ENCODE assay signal across 8 cellular contexts in the genomic region with DNA sequence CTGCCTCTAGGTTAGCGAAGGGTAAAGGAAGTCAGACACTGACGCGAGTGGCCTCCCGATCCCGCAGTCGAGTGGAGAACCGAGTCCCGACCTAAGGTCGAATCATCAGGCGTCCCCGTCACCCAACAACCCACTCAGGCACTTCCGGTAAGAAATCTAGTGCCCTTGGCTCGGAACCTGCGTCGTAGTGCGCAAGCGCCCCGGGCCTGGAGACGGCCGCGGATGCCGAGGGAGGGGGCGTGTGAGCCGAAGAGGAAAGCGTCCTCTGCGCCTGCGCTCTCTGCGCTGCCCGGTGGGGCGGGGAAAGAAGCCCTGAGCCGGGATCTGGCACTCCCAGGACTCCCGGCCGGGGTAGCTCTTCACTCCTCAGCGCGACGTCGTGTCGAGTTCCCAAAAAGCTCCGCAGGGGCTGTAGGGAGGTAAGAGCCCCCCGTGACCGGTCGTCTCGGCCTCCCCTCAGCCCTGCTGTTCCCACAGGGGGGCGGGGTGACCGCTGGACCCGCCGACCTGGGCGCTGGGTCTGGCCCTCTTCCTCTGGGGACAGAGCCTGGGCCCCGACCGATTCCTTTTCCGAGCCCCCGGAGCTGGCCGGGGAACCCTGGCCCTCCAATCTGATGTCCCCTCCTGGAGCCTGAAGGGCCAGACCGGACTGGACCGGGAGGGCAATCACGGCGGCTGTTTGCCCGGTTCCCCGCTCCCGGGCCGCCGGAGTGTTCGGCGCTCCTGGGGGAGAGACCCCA. TPM values are rescaled to one million over a fixed set of nuclear protein-coding genes. Genes with fewer than 3 reads are reported as not detected.
DNase-seq lines count a peak whose midpoint lies in the region; ATAC-seq, FAIRE-seq and TF ChIP-seq lines count a peak whose summit lies in the region.

Gene ZFYVE16, plus strand, starts transcription at position 330 of the 740 bp plus-strand sequence. CDS start 26,084 bp downstream, outside the sequence.

- TF ChIP-seq CTCF in heart right ventricle (IDR thresholded peaks at IDR 0.05) (peak in 5 of 9 donors; percentile 13 to 58 (median 51)), upper lobe of left lung (IDR thresholded peaks at IDR 0.05) (peak in 4 of 6 experiments; percentile 65 to 78 (median 73))

- H3K4me3 ChIP-seq in heart right ventricle (peak within 1 kb of the TSS; percentile 44 to 97 (median 88)), upper lobe of left lung (peak within 1 kb of the TSS; percentile 67 to 92 (median 82))

- peak; percentile 98 for FAIRE-seq in GM12892 (lab: Jason Lieb, UNC)

- POLR2A ChIA-PET in T-cell (lab: Charles Lee) = no interaction called here

- H3K4me3 Mint-ChIP-seq in T-cell = peak within 1 kb of the TSS; percentile 90 to 97 (median 94)

- H3K4me1 Mint-ChIP-seq in T-cell = peaks cover 21 to 31% (median 28%) of the 10 kb centered on the region in 3 donors

- no peaks in the 10 kb centered on the region for H3K27me3 Mint-ChIP-seq in T-cell

- DNase-seq in GM12892 (ENCODE audit: insufficient read length) = peak; percentile 77
- peak; percentile 84 for DNase-seq in NCI-H1436 treated with DMSO at 0.1 percent for 48 hours (lab: John Stamatoyannopoulos, UW)
- DNase-seq in T-cell = peak; percentile 92 to 98 (median 95)
- peak; percentile 95 for DNase-seq in amniotic epithelial cell (ENCODE audit: low read depth)
- peak; percentile 98 to 99 for DNase-seq in heart right ventricle
- DNase-seq in posterior cingulate gyrus = peak; percentile 95 to 100 (median 98)
- DNase-seq in upper lobe of left lung = peak; percentile 98 to 99

- H3K36me3 Mint-ChIP-seq in T-cell = peaks cover 6% of the 10 kb centered on the region

- H3K9me3 Mint-ChIP-seq in T-cell = no peaks in the 10 kb centered on the region

- H3K36me3 ChIP-seq in heart right ventricle = peaks cover 0 to 13% (median 0%) of the 10 kb centered on the region in 9 donors
- H3K36me3 ChIP-seq in upper lobe of left lung = no peaks in the 10 kb centered on the region

- CTCF ChIA-PET in T-cell (lab: Charles Lee) = interaction anchor here in 1 of 2 donors (0.6 to 1.5 kb wide), 2 partner anchors 36 to 62 kb away, joined by 3 read pairs; no protein-coding TSS in a partner anchor

- peak; percentile 89 for TF ChIP-seq POLR2A in GM12892 (IDR thresholded peaks at IDR 0.05; ENCODE audit: low read depth, low read length)
- TF ChIP-seq POLR2A in upper lobe of left lung (IDR thresholded peaks at IDR 0.05) = peak; percentile 9 to 95 (median 86)

- WGBS in heart right ventricle, 2 donors = 0% methylated on average over 62 to 64 of the region's 64 CpGs
- 0% methylated on average over 11 to 37 of the region's 64 CpGs for WGBS in upper lobe of left lung, 2 donors

- H3K27me3 ChIP-seq in heart right ventricle = no peaks in the 10 kb centered on the region
- no peaks in the 10 kb centered on the region for H3K27me3 ChIP-seq in upper lobe of left lung

- ATAC-seq in HG02852 (IDR thresholded peaks at IDR 0.05; ENCODE audit: unreplicated experiment) (peak; percentile 88), T-cell (replicated peaks in 1 of 4) (peak; percentile 90 to 93 (median 92)), heart right ventricle (peak; percentile 96 to 98 (median 98)), upper lobe of left lung (ENCODE audit: low FRiP score in 2 of 2) (peak; percentile 98 to 99)

- intact Hi-C loops in heart right ventricle (cut with DNase I) (loop anchor here in 2 of 10 donors (5.0 to 10.0 kb wide), 2 partner anchors 151 to 153 kb away; partner anchors contain the start of gene SERINC5 (in 2 of the 2)), posterior cingulate gyrus (cut with DNase I) (loop anchor here (5.0 to 10.0 kb wide), 5 partner anchors 36 to 897 kb away; partner anchors contain the start of genes FAM151B, SERINC5 and ZCCHC9)

- peak within 1 kb of the TSS; percentile 83 to 99 (median 98) for H3K27ac ChIP-seq in heart right ventricle
- H3K27ac ChIP-seq in upper lobe of left lung = peak within 1 kb of the TSS; percentile 97 to 99 (median 98)

- no peaks in the 10 kb centered on the region for H3K9me3 ChIP-seq in heart right ventricle
- peaks cover 0 to 3% (median 0%) of the 10 kb centered on the region in 4 donors for H3K9me3 ChIP-seq in upper lobe of left lung

- peak within 1 kb of the TSS; percentile 98 to 99 for H3K27ac Mint-ChIP-seq in T-cell

- peak in 1 of 4 donors; percentile 28 for TF ChIP-seq EP300 in upper lobe of left lung (IDR thresholded peaks at IDR 0.05)

- H3K4me1 ChIP-seq in heart right ventricle (peaks cover 0 to 52% (median 40%) of the 10 kb centered on the region in 9 donors), upper lobe of left lung (peaks cover 9 to 25% (median 23%) of the 10 kb centered on the region in 4 donors)

RNA-seq across cellular contexts. Expression of gene ZFYVE16, which starts in this region (rescaled TPM):
- polyA plus RNA-seq in GM12892 (2012; ENCODE audit: missing spikeins) = 6.8 TPM
- total RNA-seq in T-cell = 10 to 100 TPM; 14.6 to 17.9 (median 17.0) TPM
- total RNA-seq in heart right ventricle = 10 to 100 TPM; 27.0 to 52.6 (median 44.0) TPM
- 10 to 100 TPM in 1 of 2 donors, 1 to 10 TPM in 1; 8.3 to 42.5 TPM for polyA plus RNA-seq in heart right ventricle
- 10 to 100 TPM; 27.7 to 52.4 (median 40.2) TPM for total RNA-seq in upper lobe of left lung

Comparison
In these comparisons a context has a peak if more than half of its experiments do, and no peak if none do; other contexts are left out.
1. Peak in every context shown above with its lines: DNase-seq, ATAC-seq, H3K4me3 ChIP-seq and H3K27ac ChIP-seq.